In the genomic region with DNA sequence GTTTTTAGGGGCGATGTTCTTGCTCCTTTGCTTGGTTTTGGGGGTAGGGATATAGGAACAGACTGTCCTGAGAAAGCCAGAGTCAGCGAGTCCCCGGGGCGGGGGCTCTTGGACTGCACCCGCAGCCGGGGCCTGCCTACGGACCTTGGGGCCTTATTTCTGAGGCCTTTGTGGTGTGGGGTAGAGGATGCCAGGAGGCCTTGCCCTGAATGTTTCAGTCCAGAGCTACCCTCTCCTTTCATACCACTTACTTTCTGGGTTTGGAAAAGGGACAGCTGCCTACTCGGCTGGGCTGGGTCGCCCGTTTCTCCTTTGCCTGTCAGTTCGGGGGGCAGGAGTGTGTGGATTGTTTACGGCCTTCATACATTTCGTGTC, we compare ENCODE assay signal across 8 cellular contexts. TPM values are rescaled to one million over a fixed set of nuclear protein-coding genes. Genes with fewer than 3 reads are reported as not detected.
DNase-seq lines count a peak whose midpoint lies in the region; ATAC-seq, FAIRE-seq and TF ChIP-seq lines count a peak whose summit lies in the region.

No MANE protein-coding gene starts in this region.

- H3K27me3 ChIP-seq in CD4-positive, CD25-positive, alpha-beta regulatory T cell (ENCODE audit: control insufficient read depth, insufficient read depth, low read length) = no peaks in the 10 kb centered on the region
- no peaks in the 10 kb centered on the region for H3K27me3 ChIP-seq in HL-60 (ENCODE audit: insufficient read depth, poor library complexity, severe bottlenecking)
- no peaks in the 10 kb centered on the region for H3K27me3 ChIP-seq in right atrium auricular region
- no peaks in the 10 kb centered on the region for H3K27me3 ChIP-seq in small intestine (ENCODE audit: control insufficient read depth in 2 of 2, insufficient read depth in 2 of 2, low read length in 2 of 2)

- no peaks in the 10 kb centered on the region for H3K9me3 ChIP-seq in CD4-positive, CD25-positive, alpha-beta regulatory T cell (ENCODE audit: control insufficient read depth in 2 of 2, low read length in 2 of 2)
- H3K9me3 ChIP-seq in right atrium auricular region (no peaks in the 10 kb centered on the region), small intestine (ENCODE audit: control insufficient read depth, low read depth) (no peaks in the 10 kb centered on the region)

- peak overlapping the region; percentile 95 to 98 (median 98) for H3K27ac Mint-ChIP-seq in CD4-positive, CD25-positive, alpha-beta regulatory T cell
- peak overlapping the region; percentile 95 for H3K27ac Mint-ChIP-seq in activated naive CD4-positive, alpha-beta T cell treated with anti-CD3 and anti-CD28 coated beads, Interleukin-2, amount 50 U/mL, for 24 hours

- peak overlapping the region; percentile 94 to 98 (median 95) for H3K4me3 Mint-ChIP-seq in CD4-positive, CD25-positive, alpha-beta regulatory T cell
- peak overlapping the region; percentile 89 for H3K4me3 Mint-ChIP-seq in activated naive CD4-positive, alpha-beta T cell treated with anti-CD3 and anti-CD28 coated beads, Interleukin-2, amount 50 U/mL, for 24 hours

- ATAC-seq in CD4-positive, CD25-positive, alpha-beta regulatory T cell (ENCODE audit: low read depth in 2 of 2) = peak; percentile 2 to 4
- peak; percentile 26 for ATAC-seq in GM19455 (IDR thresholded peaks at IDR 0.05; ENCODE audit: unreplicated experiment)

- H3K36me3 ChIP-seq in CD4-positive, CD25-positive, alpha-beta regulatory T cell (ENCODE audit: control insufficient read depth, insufficient read depth, low read length) = peaks cover 2% of the 10 kb centered on the region
- H3K36me3 ChIP-seq in right atrium auricular region (peaks cover 3% of the 10 kb centered on the region), small intestine (ENCODE audit: control insufficient read depth in 2 of 2, insufficient read depth in 2 of 2, low read length in 2 of 2) (peaks cover 0 to 1% of the 10 kb centered on the region in 2 donors)

- H3K4me1 ChIP-seq in CD4-positive, CD25-positive, alpha-beta regulatory T cell (ENCODE audit: control insufficient read depth, insufficient read depth, low read length, poor library complexity, severe bottlenecking) = peaks cover 27% of the 10 kb centered on the region
- H3K4me1 ChIP-seq in right atrium auricular region (peaks cover 0 to 26% of the 10 kb centered on the region in 2 donors), small intestine (ENCODE audit: control insufficient read depth in 2 of 2, insufficient read depth in 1 of 2, low read depth in 1 of 2, low read length in 1 of 2) (peaks cover 0 to 6% of the 10 kb centered on the region in 2 donors)

- H3K4me1 Mint-ChIP-seq in CD4-positive, CD25-positive, alpha-beta regulatory T cell = peaks cover 36 to 64% (median 50%) of the 10 kb centered on the region in 4 donors
- H3K4me1 Mint-ChIP-seq in activated naive CD4-positive, alpha-beta T cell treated with anti-CD3 and anti-CD28 coated beads, Interleukin-2, amount 50 U/mL, for 24 hours = peaks cover 57% of the 10 kb centered on the region

- H3K27me3 Mint-ChIP-seq in CD4-positive, CD25-positive, alpha-beta regulatory T cell = no peaks in the 10 kb centered on the region
- H3K27me3 Mint-ChIP-seq in activated naive CD4-positive, alpha-beta T cell treated with anti-CD3 and anti-CD28 coated beads, Interleukin-2, amount 50 U/mL, for 24 hours = no peaks in the 10 kb centered on the region

- peaks cover 11% of the 10 kb centered on the region for H3K36me3 Mint-ChIP-seq in CD4-positive, CD25-positive, alpha-beta regulatory T cell
- H3K36me3 Mint-ChIP-seq in activated naive CD4-positive, alpha-beta T cell treated with anti-CD3 and anti-CD28 coated beads, Interleukin-2, amount 50 U/mL, for 24 hours = peaks cover 8% of the 10 kb centered on the region

- no peaks in the 10 kb centered on the region for H3K9me3 Mint-ChIP-seq in CD4-positive, CD25-positive, alpha-beta regulatory T cell
- H3K9me3 Mint-ChIP-seq in activated naive CD4-positive, alpha-beta T cell treated with anti-CD3 and anti-CD28 coated beads, Interleukin-2, amount 50 U/mL, for 24 hours = no peaks in the 10 kb centered on the region

- no peak for TF ChIP-seq CTCF in HL-60 (IDR thresholded peaks at IDR 0.05; ENCODE audit: insufficient read depth, low read length)
- TF ChIP-seq CTCF in right atrium auricular region (IDR thresholded peaks at IDR 0.05) = no peak

- H3K27ac ChIP-seq in CD4-positive, CD25-positive, alpha-beta regulatory T cell (ENCODE audit: insufficient read depth, low read length, poor library complexity, severe bottlenecking) = peak overlapping the region; percentile 97
- peak overlapping the region; percentile 73 for H3K27ac ChIP-seq in HL-60 (replicated peaks)
- peak overlapping the region; percentile 93 to 96 for H3K27ac ChIP-seq in right atrium auricular region
- H3K27ac ChIP-seq in small intestine (ENCODE audit: low read depth in 1 of 2, low read length in 1 of 2) = peak overlapping the region; percentile 93 to 95

- DNase-seq in CD4-positive, CD25-positive, alpha-beta regulatory T cell = peak in 1 of 3 donors; percentile 34
- DNase-seq in HL-60 (ENCODE audit: low read depth in 1 of 2, low spot score in 1 of 2) = no peak
- no peak for DNase-seq in right atrium auricular region (ENCODE audit: low spot score)
- no peak for DNase-seq in small intestine
- DNase-seq in activated effector memory CD4-positive, alpha-beta T cell treated with Interleukin-2 at 50 U/mL for 16 hours = no peak
- no peak for DNase-seq in putamen (ENCODE audit: low spot score)

- no peak for FAIRE-seq in small intestine (lab: Jason Lieb, UNC)

- WGBS in small intestine, 3 donors = 0 to 1% (median 1%) methylated on average over 12 to 13 of the region's 13 CpGs

- peak overlapping the region; percentile 97 for H3K4me3 ChIP-seq in CD4-positive, CD25-positive, alpha-beta regulatory T cell (ENCODE audit: low read depth, low read length)
- H3K4me3 ChIP-seq in HL-60 (replicated peaks; ENCODE audit: insufficient read depth, low read length) = peak overlapping the region; percentile 72
- peak overlapping the region; percentile 89 to 92 for H3K4me3 ChIP-seq in right atrium auricular region
- peak overlapping the region; percentile 93 to 95 for H3K4me3 ChIP-seq in small intestine (ENCODE audit: low read depth in 1 of 2, low read length in 2 of 2)

RNA-seq across cellular contexts. Expression of gene ZNF410, which starts 0.4 kb away (rescaled TPM):
- 93.2 TPM for total RNA-seq in CD4-positive, CD25-positive, alpha-beta regulatory T cell
- polyA plus RNA-seq in CD4-positive, CD25-positive, alpha-beta regulatory T cell = 10 to 100 TPM; 76.8 to 89.0 (median 79.9) TPM
- 10 to 100 TPM; 16.2 to 23.4 TPM for total RNA-seq in right atrium auricular region
- polyA plus RNA-seq in small intestine = 10 to 100 TPM; 30.7 to 50.1 (median 37.3) TPM

RNA-seq across cellular contexts. Expression of gene PTGR2, which starts 35.5 kb away (rescaled TPM):
- total RNA-seq in CD4-positive, CD25-positive, alpha-beta regulatory T cell = 1.1 TPM
- polyA plus RNA-seq in CD4-positive, CD25-positive, alpha-beta regulatory T cell = 1 to 10 TPM in 3 of 4 donors, under 1 TPM in 1; 0.98 to 2.8 (median 1.3) TPM
- 10 to 100 TPM; 15.9 to 25.0 TPM for total RNA-seq in right atrium auricular region
- polyA plus RNA-seq in small intestine = 10 to 100 TPM in 2 of 3 donors, 1 to 10 TPM in 1; 8.2 to 15.7 (median 11.3) TPM
